ENCODE assay signal across 8 cellular contexts in the genomic region with DNA sequence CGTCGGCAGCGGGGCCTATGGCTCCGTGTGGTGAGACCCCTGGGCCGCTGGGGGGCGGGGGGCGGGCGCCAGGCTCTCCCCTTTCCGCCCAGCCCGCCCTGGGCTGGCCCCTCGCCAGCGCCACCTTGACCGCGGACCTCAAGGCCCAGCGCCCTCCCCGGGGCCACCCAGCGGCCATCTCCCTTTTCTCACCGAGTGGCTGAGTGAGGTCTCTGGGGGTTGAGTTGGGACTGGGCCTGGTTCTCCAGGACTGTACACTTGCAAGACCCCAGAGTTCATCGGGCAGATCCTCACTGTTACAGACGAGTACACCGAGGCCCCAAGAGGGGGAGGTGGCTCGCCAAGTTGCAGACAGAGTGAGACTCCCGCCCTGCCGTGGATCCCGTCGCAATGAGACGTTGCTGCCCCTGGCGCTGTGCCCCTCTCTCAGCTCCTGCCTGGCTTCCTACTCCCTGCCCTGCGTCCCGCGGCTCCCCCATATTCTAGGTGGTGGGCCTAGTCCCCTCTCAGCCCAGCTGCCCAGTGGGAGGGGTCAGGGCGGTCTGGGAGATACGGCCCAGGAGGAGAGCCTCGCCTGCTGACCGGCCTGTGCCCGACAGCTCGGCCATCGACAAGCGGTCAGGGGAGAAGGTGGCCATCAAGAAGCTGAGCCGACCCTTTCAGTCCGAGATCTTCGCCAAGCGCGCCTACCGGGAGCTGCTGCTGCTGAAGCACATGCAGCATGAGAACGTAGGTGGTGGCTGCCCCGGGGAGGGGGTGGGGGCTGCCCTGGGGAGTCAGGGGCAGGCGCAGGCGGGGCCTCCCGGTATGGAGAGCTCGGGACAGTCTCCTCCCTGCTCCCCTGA. TPM values are rescaled to one million over a fixed set of nuclear protein-coding genes. Genes with fewer than 3 reads are reported as not detected.
DNase-seq lines count a peak whose midpoint lies in the region; ATAC-seq and TF ChIP-seq lines count a peak whose summit lies in the region.

No MANE protein-coding gene starts in this region.

- H3K4me3 Mint-ChIP-seq in T-helper 17 cell, result peak overlapping the region; percentile 89

- H3K9me3 ChIP-seq in ES-I3 (ENCODE audit: control insufficient read depth, insufficient read depth, low read length), result no peaks in the 10 kb centered on the region
- no peaks in the 10 kb centered on the region for H3K9me3 ChIP-seq in T-helper 17 cell (ENCODE audit: control insufficient read depth, low read length, poor library complexity, severe bottlenecking)
- H3K9me3 ChIP-seq in breast epithelium, result no peaks in the 10 kb centered on the region
- no peaks in the 10 kb centered on the region for H3K9me3 ChIP-seq in right lobe of liver

- H3K27me3 Mint-ChIP-seq in T-helper 17 cell, result no peaks in the 10 kb centered on the region

- peak overlapping the region; percentile 89 to 95 for H3K27ac ChIP-seq in breast epithelium
- peak overlapping the region; percentile 21 to 70 (median 55) for H3K27ac ChIP-seq in right lobe of liver

- DNase-seq in T-helper 17 cell, result peak in 2 of 3 donors; percentile 35 to 48
- DNase-seq in breast epithelium (ENCODE audit: low spot score in 2 of 2), result peak in 1 of 2 donors; percentile 71
- DNase-seq in right lobe of liver, result peak; percentile 59 to 69 (median 61)
- DNase-seq in stimulated activated CD8-positive, alpha-beta memory T cell treated with anti-CD3 and anti-CD28 coated beads, Interleukin-4, amount 100 ng/mL, for 48 hours, result peak; percentile 76
- DNase-seq in SIG-M5 treated with dmso at 0.1 percent for 504 hours (lab: John Stamatoyannopoulos, UW; ENCODE audit: unreplicated experiment), result no peak
- DNase-seq in NOMO-1 treated with DMSO at 0.1 percent for 48 hours (lab: John Stamatoyannopoulos, UW; ENCODE audit: unreplicated experiment), result no peak

- H3K4me1 ChIP-seq in ES-I3 (ENCODE audit: insufficient read depth, low read length), result peaks cover 26% of the 10 kb centered on the region
- peaks cover 3% of the 10 kb centered on the region in 2 donors for H3K4me1 ChIP-seq in breast epithelium
- H3K4me1 ChIP-seq in right lobe of liver, result peaks cover 0 to 14% (median 0%) of the 10 kb centered on the region in 4 donors

- H3K4me3 ChIP-seq in breast epithelium, result peak overlapping the region; percentile 37 to 81 (median 59)
- peak overlapping the region; percentile 29 to 51 (median 31) for H3K4me3 ChIP-seq in right lobe of liver

- H3K9ac ChIP-seq in ES-I3 (ENCODE audit: low read depth, low read length), result peak overlapping the region; percentile 64; the same call in 1 of the 2 replicates

- TF ChIP-seq CTCF in breast epithelium (IDR thresholded peaks at IDR 0.05), result peak in 2 of 3 donors; percentile 10 to 12
- TF ChIP-seq CTCF in right lobe of liver (IDR thresholded peaks at IDR 0.05), result peak in 3 of 4 donors; percentile 2 to 4 (median 4)

- H3K36me3 ChIP-seq in ES-I3 (ENCODE audit: insufficient read depth, low read length) (no peaks in the 10 kb centered on the region; the same call in 1 of the 2 replicates), breast epithelium (no peaks in the 10 kb centered on the region), right lobe of liver (no peaks in the 10 kb centered on the region)

- H3K36me3 Mint-ChIP-seq in T-helper 17 cell (ENCODE audit: low read depth), result peaks cover 7% of the 10 kb centered on the region

- WGBS in right lobe of liver (ENCODE audit: insufficient coverage, low coverage, low lambda C conversion rate, missing lambda C conversion rate), result 13% methylated on average over 8 of the region's 51 CpGs

- intact Hi-C loops in breast epithelium (cut with DNase I; ENCODE audit: low total_unique reads) (loop anchor here (5.0 kb wide), 1 partner anchor 66 kb away; the partner anchor contains the start of gene BRPF3), right lobe of liver (cut with DNase I) (loop anchor here in 1 of 2 donors (10.0 kb wide), 1 partner anchor 224 kb away; no protein-coding TSS in a partner anchor)

- TF ChIP-seq POLR2A in breast epithelium (IDR thresholded peaks at IDR 0.05) (no peak), right lobe of liver (IDR thresholded peaks at IDR 0.05) (no peak)

- H3K27ac Mint-ChIP-seq in T-helper 17 cell, result peak overlapping the region; percentile 88

- H3K27me3 ChIP-seq in breast epithelium (no peaks in the 10 kb centered on the region), right lobe of liver (no peaks in the 10 kb centered on the region)

- H3K4me1 Mint-ChIP-seq in T-helper 17 cell, result peaks cover 43% of the 10 kb centered on the region

- ATAC-seq in HG03045 (IDR thresholded peaks at IDR 0.05; ENCODE audit: unreplicated experiment) (peak; percentile 30), T-helper 17 cell (peak; percentile 65), right lobe of liver (peak; percentile 25 to 62 (median 36))

RNA-seq across cellular contexts. Expression of gene MAPK13, which starts 0.6 kb away (rescaled TPM):
- total RNA-seq in T-helper 17 cell, result 10 to 100 TPM; 32.1 to 33.7 TPM
- total RNA-seq in breast epithelium, result 10 to 100 TPM in 2 of 3 donors, 1 to 10 TPM in 1; 2.6 to 45.2 (median 30.2) TPM
- total RNA-seq in right lobe of liver, result 1 to 10 TPM; 2.2 to 5.0 (median 3.0) TPM

Comparison
In these comparisons a context has a peak if more than half of its experiments do, and no peak if none do; other contexts are left out.
1. DNase-seq: peak in T-helper 17 cell (2 of 3), right lobe of liver (3 of 3) and stimulated activated CD8-positive, alpha-beta memory T cell treated with anti-CD3 and anti-CD28 coated beads, Interleukin-4, amount 100 ng/mL, for 48 hours (single experiment); none in SIG-M5 treated with dmso at 0.1 percent for 504 hours (single experiment) and NOMO-1 treated with DMSO at 0.1 percent for 48 hours (single experiment).
2. Peak in every context shown above with its lines, with median percentiles within 50 percentile points of each other: ATAC-seq.